Comparison of ENCODE assay signal across 20 cellular contexts in genomic region chr3:32257042-32257441, GRCh38. TPM values are rescaled to one million over a fixed set of nuclear protein-coding genes. Genes with fewer than 3 reads are reported as not detected.
A peak's percentile ranks its signal among the peaks of the same experiment; 100 is the strongest.
DNase-seq lines count a peak whose midpoint lies in the region; ATAC-seq, FAIRE-seq and TF ChIP-seq lines count a peak whose summit lies in the region.
"Had no signal": no experiment of that assay in that cellular context is flagged by ENCODE, and none has a peak within 500 bp of the region (broad histone marks: within the 10 kb centered on the region; RNA-seq: fewer than 3 reads in every experiment).

No MANE protein-coding gene starts in this region.

- H3K36me3 Mint-ChIP-seq in activated T-helper 2 cell treated with anti-CD3 and anti-CD28 coated beads, Interferon-gamma antibody, Interleukin-2, Interleukin-4, amounts not matched to agents 10 μg/mL and 5 μg/mL and 100 μg/mL, durations not matched to agents 14 hours and 24 hours and 36 hours (ENCODE audit: low read depth): peaks cover 28% of the 10 kb centered on the region
- peaks cover 15% of the 10 kb centered on the region for H3K36me3 Mint-ChIP-seq in osteocyte (ENCODE audit: unreplicated experiment)

- H2BK120ac ChIP-seq in mesenchymal stem cell (ENCODE audit: low read depth, low read length): no peak overlapping the region

- H2BK5ac ChIP-seq in mesenchymal stem cell (ENCODE audit: low read depth, low read length, poor library complexity, severe bottlenecking): no peak overlapping the region

- H3K27ac Mint-ChIP-seq in activated T-helper 2 cell treated with anti-CD3 and anti-CD28 coated beads, Interferon-gamma antibody, Interleukin-2, Interleukin-4, amounts not matched to agents 10 μg/mL and 5 μg/mL and 100 μg/mL, durations not matched to agents 14 hours and 24 hours and 36 hours: no peak overlapping the region
- H3K27ac Mint-ChIP-seq in osteocyte (ENCODE audit: unreplicated experiment): no peak overlapping the region

- peaks cover 34% of the 10 kb centered on the region for H3K4me1 Mint-ChIP-seq in activated T-helper 2 cell treated with anti-CD3 and anti-CD28 coated beads, Interferon-gamma antibody, Interleukin-2, Interleukin-4, amounts not matched to agents 10 μg/mL and 5 μg/mL and 100 μg/mL, durations not matched to agents 14 hours and 24 hours and 36 hours (ENCODE audit: low read depth)
- no peaks in the 10 kb centered on the region for H3K4me1 Mint-ChIP-seq in osteocyte (ENCODE audit: unreplicated experiment)

- H2BK15ac ChIP-seq in mesenchymal stem cell (ENCODE audit: low read depth, poor library complexity, severe bottlenecking): no peak overlapping the region

- FAIRE-seq in pancreas (lab: Jason Lieb, UNC): no peak
- FAIRE-seq: GM18507, H54, HepG2 had no signal

- no peaks in the 10 kb centered on the region; the same call in 1 of the 2 replicates for H3K36me3 ChIP-seq in DND-41 (ENCODE audit: insufficient read depth, low read length)
- no peaks in the 10 kb centered on the region for H3K36me3 ChIP-seq in mesenchymal stem cell (ENCODE audit: control insufficient read depth in 1 of 2, insufficient read depth in 2 of 2, low read depth in 1 of 2, low read length in 2 of 2)
- H3K36me3 ChIP-seq in pancreas: no peaks in the 10 kb centered on the region
- H3K36me3 ChIP-seq: MG63, SJCRH30 had no signal

- peaks cover 21% of the 10 kb centered on the region for H3K9me3 Mint-ChIP-seq in activated T-helper 2 cell treated with anti-CD3 and anti-CD28 coated beads, Interferon-gamma antibody, Interleukin-2, Interleukin-4, amounts not matched to agents 10 μg/mL and 5 μg/mL and 100 μg/mL, durations not matched to agents 14 hours and 24 hours and 36 hours
- peaks cover 10% of the 10 kb centered on the region for H3K9me3 Mint-ChIP-seq in osteocyte (ENCODE audit: unreplicated experiment)

- H3K9me3 ChIP-seq in DND-41 (ENCODE audit: insufficient read depth, low read length, severe bottlenecking) (peaks cover 11% of the 10 kb centered on the region), mesenchymal stem cell (ENCODE audit: control insufficient read depth, low read length) (peaks cover 3% of the 10 kb centered on the region), pancreas (no peaks in the 10 kb centered on the region)
- H3K9me3 ChIP-seq: SJCRH30 had no signal

- TF ChIP-seq CTCF in DND-41 (IDR thresholded peaks at IDR 0.05; ENCODE audit: borderline replicate concordance, extremely low read depth, low read length, poor library complexity, severe bottlenecking) (no peak), osteocyte (IDR thresholded peaks at IDR 0.05) (no peak), pancreas (IDR thresholded peaks at IDR 0.05) (no peak)

- no peak overlapping the region for H3K4ac ChIP-seq in mesenchymal stem cell (ENCODE audit: low read depth in 1 of 2, low read length in 2 of 2)

- H3K27me3 Mint-ChIP-seq in activated T-helper 2 cell treated with anti-CD3 and anti-CD28 coated beads, Interferon-gamma antibody, Interleukin-2, Interleukin-4, amounts not matched to agents 10 μg/mL and 5 μg/mL and 100 μg/mL, durations not matched to agents 14 hours and 24 hours and 36 hours (ENCODE audit: low read depth): peaks cover 2% of the 10 kb centered on the region
- no peaks in the 10 kb centered on the region for H3K27me3 Mint-ChIP-seq in osteocyte (ENCODE audit: unreplicated experiment)
- H3K27me3 Mint-ChIP-seq: CD4-positive, alpha-beta memory T cell had no signal

- H4K8ac ChIP-seq in mesenchymal stem cell (ENCODE audit: low read length): no peak overlapping the region

- no peak for ATAC-seq in DND-41 (ENCODE audit: insufficient read depth, low read depth)
- ATAC-seq in pancreas: no peak
- ATAC-seq in esophagus mucosa: no peak
- ATAC-seq: HepG2, Right ventricle myocardium inferior, SK-N-SH treated with all-trans-retinoic acid at 6 μM for 48 hours had no signal

- H3K4me3 Mint-ChIP-seq in activated T-helper 2 cell treated with anti-CD3 and anti-CD28 coated beads, Interferon-gamma antibody, Interleukin-2, Interleukin-4, amounts not matched to agents 10 μg/mL and 5 μg/mL and 100 μg/mL, durations not matched to agents 14 hours and 24 hours and 36 hours (ENCODE audit: low read depth): peak overlapping the region; percentile 6
- H3K4me3 Mint-ChIP-seq in osteocyte (ENCODE audit: unreplicated experiment): no peak overlapping the region

- H3K27me3 ChIP-seq in DND-41 (ENCODE audit: insufficient read depth, low read length, poor library complexity) (no peaks in the 10 kb centered on the region), mesenchymal stem cell (ENCODE audit: control insufficient read depth in 1 of 2, insufficient read depth in 1 of 2, low read length in 2 of 2) (no peaks in the 10 kb centered on the region), pancreas (no peaks in the 10 kb centered on the region)
- H3K27me3 ChIP-seq: MG63, SJCRH30 had no signal

- H3K4me3 ChIP-seq in DND-41 (ENCODE audit: low read depth in 1 of 2, low read length in 2 of 2) (no peak overlapping the region), mesenchymal stem cell (ENCODE audit: insufficient read depth in 1 of 2, low read depth in 1 of 2, low read length in 2 of 2) (no peak overlapping the region), pancreas (no peak overlapping the region)
- H3K4me3 ChIP-seq: MG63, SJCRH30 had no signal

- peaks cover 10% of the 10 kb centered on the region for H3K79me1 ChIP-seq in mesenchymal stem cell (replicated peaks; ENCODE audit: low read length, poor library complexity, severe bottlenecking)

- H4K91ac ChIP-seq in mesenchymal stem cell (ENCODE audit: low read length): no peak overlapping the region

- WGBS in mesenchymal stem cell: 73% methylated on average over 2 of the region's 3 CpGs
- WGBS in pancreas, 2 donors: 97 to 100% methylated on average over 3 of the region's 3 CpGs

- no peak overlapping the region for H3K4me2 ChIP-seq in DND-41 (ENCODE audit: insufficient read depth, low read length)
- no peak overlapping the region for H3K4me2 ChIP-seq in mesenchymal stem cell (ENCODE audit: low read length, poor library complexity, severe bottlenecking)

- intact Hi-C loops in activated T-helper 2 cell treated with anti-CD3 and anti-CD28 coated beads, Interferon-gamma antibody, Interleukin-2, Interleukin-4, amounts not matched to agents 10 μg/mL and 5 μg/mL and 100 μg/mL, durations not matched to agents 14 hours and 24 hours and 36 hours (cut with micrococcal nuclease): loop anchor here (2.0 to 5.0 kb wide), 2 partner anchors 18 to 40 kb away; partner anchors contain the start of gene CMTM8
- intact Hi-C loops in pancreas (cut with DNase I): no loop called here

- no peak overlapping the region for H2BK12ac ChIP-seq in mesenchymal stem cell (ENCODE audit: low read length in 2 of 2)

- H2AFZ ChIP-seq in DND-41 (ENCODE audit: low read depth, low read length): no peak overlapping the region
- no peak overlapping the region for H2AFZ ChIP-seq in mesenchymal stem cell (ENCODE audit: low read depth, low read length)

- no peak overlapping the region for H3K14ac ChIP-seq in mesenchymal stem cell (ENCODE audit: low read length in 2 of 2)

- 0 out of 2 replicates have a peak overlapping the region, but pooled peaks have one; percentile 48 for H3K27ac ChIP-seq in DND-41 (ENCODE audit: low read length)
- no peak overlapping the region for H3K27ac ChIP-seq in mesenchymal stem cell (ENCODE audit: low read length, poor library complexity, severe bottlenecking)
- H3K27ac ChIP-seq in pancreas: no peak overlapping the region
- H3K27ac ChIP-seq: SJCRH30 had no signal

- 0 out of 2 replicates have a peak, but pooled peaks cover 3% of the 10 kb centered on the region for H3K79me2 ChIP-seq in DND-41 (ENCODE audit: insufficient read depth, low read length)

- H3K23ac ChIP-seq in mesenchymal stem cell (ENCODE audit: low read length in 2 of 2): no peak overlapping the region

- H3K9ac ChIP-seq in DND-41 (ENCODE audit: low read depth, low read length): no peak overlapping the region
- no peak overlapping the region for H3K9ac ChIP-seq in mesenchymal stem cell (ENCODE audit: low read length)

- no peaks in the 10 kb centered on the region for H4K20me1 ChIP-seq in DND-41 (ENCODE audit: insufficient read depth, low read length)

- H2AK5ac ChIP-seq in mesenchymal stem cell (ENCODE audit: low read length, severe bottlenecking): no peak overlapping the region

- no peak for DNase-seq in DND-41
- peak; percentile 67 for DNase-seq in M059J (ENCODE audit: low read depth)
- no peak for DNase-seq in activated T-helper 2 cell treated with anti-CD3 and anti-CD28 coated beads, Interferon-gamma antibody, Interleukin-2, Interleukin-4, amounts not matched to agents 10 μg/mL and 5 μg/mL and 100 μg/mL, durations not matched to agents 14 hours and 24 hours and 36 hours (ENCODE audit: low spot score)
- DNase-seq in myocyte (ENCODE audit: low read depth): peak; percentile 24
- DNase-seq in mesenchymal stem cell: no peak
- DNase-seq in osteocyte (ENCODE audit: extremely low spot score, unreplicated experiment): no peak
- no peak for DNase-seq in pancreas
- DNase-seq: C1 segment of cervical spinal cord, Karpas-422, MG63, NCI-H524, NCI-H774, SJCRH30 had no signal

- no peak overlapping the region for H3K18ac ChIP-seq in mesenchymal stem cell (ENCODE audit: low read depth in 1 of 2, low read length in 2 of 2)

- H3K4me1 ChIP-seq in DND-41 (ENCODE audit: insufficient read depth, low read length) (peaks cover 24% of the 10 kb centered on the region), mesenchymal stem cell (ENCODE audit: control insufficient read depth, insufficient read depth, low read depth, low read length) (no peaks in the 10 kb centered on the region), pancreas (no peaks in the 10 kb centered on the region)
- H3K4me1 ChIP-seq: SJCRH30 had no signal

RNA-seq across cellular contexts. Expression of gene CMTM8, which starts 18.6 kb away (rescaled TPM):
- total RNA-seq in M059J (2014; rRNA removed; shearing (Covaris generic)): 3.7 and 4.6 TPM in 2 replicates
- 3.6 TPM in 2 replicates for total RNA-seq in activated T-helper 2 cell treated with anti-CD3 and anti-CD28 coated beads, Interferon-gamma antibody, Interleukin-2, Interleukin-4, amounts not matched to agents 10 μg/mL and 5 μg/mL and 100 μg/mL, durations not matched to agents 14 hours and 24 hours and 36 hours
- total RNA-seq in myocyte (1.8 and 4.8 TPM in 2 replicates), osteocyte (4.3 and 5.1 TPM in 2 replicates), pancreas (10 to 100 TPM; 12.6 to 17.9 (median 16.7) TPM), esophagus mucosa (1.00 TPM)
- 1.6 TPM for polyA plus RNA-seq in myocyte (2012)
- polyA plus RNA-seq in mesenchymal stem cell (2013, experiment 1 of 2): 0.39 TPM
- 0.59 TPM for polyA plus RNA-seq in mesenchymal stem cell (2013, experiment 2 of 2)
- 10 to 100 TPM; 11.0 to 23.7 TPM for polyA plus RNA-seq in pancreas

Comparison
In these comparisons a context has a peak if more than half of its experiments do, and no peak if none do; other contexts are left out.
1. DNase-seq: peak in M059J (single experiment) and myocyte (single experiment); none in DND-41 (single experiment), activated T-helper 2 cell treated with anti-CD3 and anti-CD28 coated beads, Interferon-gamma antibody, Interleukin-2, Interleukin-4, amounts not matched to agents 10 μg/mL and 5 μg/mL and 100 μg/mL, durations not matched to agents 14 hours and 24 hours and 36 hours (single experiment), mesenchymal stem cell (single experiment), osteocyte (single experiment) and pancreas (0 of 6).